ENCODE assay signal across 15 cellular contexts in the genomic region with DNA sequence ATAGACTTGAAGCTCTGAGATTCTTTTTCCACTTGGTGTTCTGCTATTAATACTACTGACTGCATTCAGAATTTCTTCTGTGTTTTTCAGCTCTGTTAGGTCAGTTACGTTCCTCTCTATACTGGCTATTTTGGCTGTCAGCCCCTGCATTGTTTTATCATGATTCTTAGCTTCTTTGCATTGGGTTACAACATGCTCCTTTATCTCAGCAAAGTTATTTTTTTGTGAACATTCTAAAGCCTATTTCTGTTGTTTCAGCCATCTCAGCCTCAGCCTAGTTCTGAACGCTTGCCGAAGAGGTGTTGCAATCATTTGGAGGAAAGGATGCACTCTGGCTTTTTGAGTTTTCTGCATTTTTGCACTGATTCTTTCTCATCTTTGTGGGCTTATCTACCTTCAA.
"Had no signal": no experiment of that assay in that cellular context is flagged by ENCODE, and none has a peak within 500 bp of the region (broad histone marks: within the 10 kb centered on the region; RNA-seq: fewer than 3 reads in every experiment).

No MANE protein-coding gene starts in this region.

- H3K36me3 ChIP-seq: adrenal gland, breast epithelium, esophagus squamous epithelium, neutrophil, right atrium auricular region, tibial artery, vagina had no signal

- DNase-seq: activated CD4-positive, alpha-beta memory T cell treated with anti-CD3 and anti-CD28 coated beads, Interleukin-2, amount 10 ng/mL, durations not matched to agents 7 days and 5 days; activated CD4-positive, alpha-beta T cell treated with anti-CD3 and anti-CD28 coated beads for 36 hours; activated naive CD4-positive, alpha-beta T cell treated with anti-CD3 and anti-CD28 coated beads, Interleukin-2, amount 10 ng/mL, durations not matched to agents 7 days and 5 days; adrenal gland; esophagus squamous epithelium; glutamatergic neuron; mammary epithelial cell; naive thymus-derived CD4-positive, alpha-beta T cell; T1000; tibial artery had no signal

- H3K4me1 ChIP-seq: adrenal gland, breast epithelium, esophagus squamous epithelium, right atrium auricular region, tibial artery, vagina had no signal

- H3K27ac ChIP-seq: adrenal gland, breast epithelium, esophagus squamous epithelium, neutrophil, right atrium auricular region, tibial artery, vagina, VCaP had no signal

- H3K4me3 ChIP-seq: adrenal gland, breast epithelium, esophagus squamous epithelium, right atrium auricular region, tibial artery, vagina had no signal

- H3K27me3 ChIP-seq: adrenal gland, breast epithelium, esophagus squamous epithelium, neutrophil, right atrium auricular region, tibial artery, vagina had no signal

- H3K9me3 ChIP-seq: adrenal gland, breast epithelium, esophagus squamous epithelium, neutrophil, right atrium auricular region, tibial artery, vagina had no signal
